16 cellular contexts compared by ENCODE assay signal in the genomic region with DNA sequence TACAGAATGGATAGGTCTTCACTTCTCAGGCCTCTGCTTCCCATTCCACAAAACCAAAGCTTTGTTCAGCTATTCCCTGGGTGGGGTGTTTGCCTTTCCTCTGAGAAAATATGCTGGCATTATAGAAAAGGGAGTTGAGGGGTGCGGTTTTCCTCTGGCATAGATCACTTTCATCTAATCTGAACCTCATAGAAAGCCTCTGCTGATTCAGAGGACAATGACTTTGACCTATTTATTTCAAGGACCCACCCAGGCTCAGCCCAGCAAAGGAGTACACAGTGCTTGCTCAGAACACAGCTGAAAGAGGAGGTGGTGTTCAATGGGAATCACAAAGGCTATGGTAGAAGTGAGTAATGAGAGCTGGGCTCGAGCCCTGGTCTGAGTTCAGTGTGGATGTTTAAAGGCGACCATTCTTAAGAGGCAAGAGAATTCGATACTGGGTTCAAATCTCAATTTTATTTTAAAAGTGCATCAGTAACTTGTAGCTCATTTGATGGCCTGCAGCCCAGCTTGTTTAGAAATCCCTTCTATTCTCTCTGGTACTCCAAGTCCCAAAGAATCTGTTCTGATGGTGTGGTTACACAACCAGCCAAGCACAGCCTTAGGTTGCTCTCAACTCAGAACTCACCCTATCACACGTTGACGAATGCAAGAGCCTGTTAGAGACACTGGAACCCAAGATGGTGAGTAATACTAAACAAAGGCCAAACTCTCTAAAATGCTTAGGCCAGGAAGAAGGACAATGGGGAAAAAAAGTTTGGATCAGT.
A peak's percentile ranks its signal among the peaks of the same experiment; 100 is the strongest.
DNase-seq lines count a peak whose midpoint lies in the region; ATAC-seq and TF ChIP-seq lines count a peak whose summit lies in the region.
"Had no signal": no experiment of that assay in that cellular context is flagged by ENCODE, and none has a peak within 500 bp of the region (broad histone marks: within the 10 kb centered on the region; RNA-seq: fewer than 3 reads in every experiment).

No MANE protein-coding gene starts in this region.

- H3K9me3 ChIP-seq in lung (ENCODE audit: control insufficient read depth in 2 of 2, insufficient read depth in 1 of 2, low read length in 1 of 2): no peaks in the 10 kb centered on the region
- no peaks in the 10 kb centered on the region for H3K9me3 ChIP-seq in stomach

- ATAC-seq in lung (ENCODE audit: insufficient read depth, low FRiP score): peak; percentile 39

- peak; percentile 44 for DNase-seq in HT1080 (ENCODE audit: low read depth)
- peak; percentile 90 for DNase-seq in fibroblast of gingiva (ENCODE audit: low read depth)
- no peak for DNase-seq in lung (ENCODE audit: low spot score)
- DNase-seq in stomach: peak; percentile 27
- DNase-seq in RKO (ENCODE audit: low spot score): no peak
- DNase-seq in NCI-H128 (lab: John Stamatoyannopoulos, UW; ENCODE audit: unreplicated experiment): no peak
- no peak for DNase-seq in T-helper 2 cell
- no peak for DNase-seq in stimulated activated naive CD4-positive, alpha-beta T cell treated with Interleukin-2 at 50 U/mL for 16 hours (lab: John Stamatoyannopoulos, UW)
- DNase-seq: activated B cell treated with CpG ODN at 0.5 μM for 24 hours, activated gamma-delta T cell treated with Interleukin-2 at 50 U/mL for 16 hours, brain microvascular endothelial cell, GF-D8, immature natural killer cell, NCI-H1930, NCI-H526 treated with DMSO at 0.1 percent for 48 hours had no signal

- H3K4me1 ChIP-seq in lung (ENCODE audit: control insufficient read depth in 2 of 2, insufficient read depth in 2 of 2, low read length in 2 of 2) (peaks cover 1 to 15% of the 10 kb centered on the region in 2 donors), stomach (peaks cover 0 to 16% (median 5%) of the 10 kb centered on the region in 4 donors)
- H3K4me1 ChIP-seq: parathyroid adenoma had no signal

- H3K4me3 ChIP-seq in lung (no peak overlapping the region), stomach (no peak overlapping the region)

- 86 to 90% methylated on average over 6 of the region's 6 CpGs for WGBS in lung, 2 donors
- WGBS in stomach, 5 donors: 70 to 74% (median 73%) methylated on average over 6 of the region's 6 CpGs

- H3K27me3 ChIP-seq in lung (ENCODE audit: control insufficient read depth, insufficient read depth): no peaks in the 10 kb centered on the region
- H3K27me3 ChIP-seq in stomach: no peaks in the 10 kb centered on the region
- H3K27me3 ChIP-seq: brain microvascular endothelial cell had no signal

- intact Hi-C loops in stomach (cut with DNase I; ENCODE audit: low total_unique reads): no loop called here

- no peak for TF ChIP-seq POLR2A in stomach (IDR thresholded peaks at IDR 0.05)

- no peak for TF ChIP-seq EP300 in stomach (IDR thresholded peaks at IDR 0.05)

- peak overlapping the region in 1 of 2 donors; percentile 64 for H3K27ac ChIP-seq in lung (ENCODE audit: low read depth in 1 of 2, low read length in 1 of 2)
- peak overlapping the region in 4 of 5 donors; percentile 13 to 70 (median 36) for H3K27ac ChIP-seq in stomach
- H3K27ac ChIP-seq: brain microvascular endothelial cell, parathyroid adenoma had no signal

- H3K36me3 ChIP-seq in lung (ENCODE audit: control insufficient read depth in 2 of 2, insufficient read depth in 2 of 2, low read length in 2 of 2) (no peaks in the 10 kb centered on the region), stomach (no peaks in the 10 kb centered on the region)
- H3K36me3 ChIP-seq: brain microvascular endothelial cell had no signal

- no peak for TF ChIP-seq CTCF in lung (IDR thresholded peaks at IDR 0.05; ENCODE audit: control extremely low read depth, extremely low read depth)
- no peak for TF ChIP-seq CTCF in stomach (IDR thresholded peaks at IDR 0.05)

Comparison
In these comparisons a context has a peak if more than half of its experiments do, and no peak if none do; other contexts are left out.
1. DNase-seq: peak in HT1080 (single experiment), fibroblast of gingiva (single experiment) and stomach (single experiment); none in lung (single experiment), RKO (single experiment), NCI-H128 (single experiment), T-helper 2 cell (0 of 5) and stimulated activated naive CD4-positive, alpha-beta T cell treated with Interleukin-2 at 50 U/mL for 16 hours (single experiment).